ENCODE assay signal across 13 cellular contexts in the genomic region with DNA sequence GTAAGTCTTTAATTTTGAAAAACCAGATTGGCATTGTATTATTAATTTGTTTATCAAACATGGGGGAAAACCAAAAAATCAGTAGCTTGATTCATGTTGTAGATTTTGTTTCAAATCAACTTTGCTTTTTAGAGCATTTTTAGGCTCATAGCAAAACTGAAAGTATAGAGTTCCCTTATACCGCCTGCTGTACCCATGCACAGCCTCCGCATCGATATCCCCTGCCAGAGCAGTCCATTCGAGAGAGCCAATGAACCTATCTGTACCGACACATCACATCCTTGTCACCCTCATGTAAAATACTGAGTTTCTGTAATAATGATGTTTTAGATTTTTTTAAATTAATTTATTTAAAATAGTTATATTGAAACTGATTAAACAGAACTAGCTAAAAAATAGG. TPM values are rescaled to one million over a fixed set of nuclear protein-coding genes. Genes with fewer than 3 reads are reported as not detected.
DNase-seq lines count a peak whose midpoint lies in the region; ATAC-seq and TF ChIP-seq lines count a peak whose summit lies in the region.
"Had no signal": no experiment of that assay in that cellular context is flagged by ENCODE, and none has a peak within 500 bp of the region (broad histone marks: within the 10 kb centered on the region; RNA-seq: fewer than 3 reads in every experiment).

No MANE protein-coding gene starts in this region.

- H3K4me3 ChIP-seq in naive thymus-derived CD4-positive, alpha-beta T cell (ENCODE audit: low read length), result no peak overlapping the region
- H3K4me3 ChIP-seq in effector memory CD4-positive, alpha-beta T cell (ENCODE audit: insufficient read depth, low read depth, low read length, poor library complexity, severe bottlenecking), result no peak overlapping the region
- H3K4me3 ChIP-seq: lower lobe of right lung had no signal

- H3K4me1 Mint-ChIP-seq in naive thymus-derived CD4-positive, alpha-beta T cell, result peaks cover 0 to 5% (median 0%) of the 10 kb centered on the region in 7 donors

- CTCF ChIA-PET in naive thymus-derived CD4-positive, alpha-beta T cell (lab: Charles Lee), result no interaction called here
- CTCF ChIA-PET in HEK293T (lab: Yijun Ruan, JAX), result interaction anchor here (1.6 kb wide), 1 partner anchor 58 kb away, joined by 5 read pairs; no protein-coding TSS in a partner anchor

- POLR2A ChIA-PET in naive thymus-derived CD4-positive, alpha-beta T cell (lab: Charles Lee), result no interaction called here
- POLR2A ChIA-PET in HEK293T (lab: Yijun Ruan, JAX), result interaction anchor here (1.0 kb wide), 1 partner anchor 189 kb away, joined by 3 read pairs; no protein-coding TSS in a partner anchor

- H3K9me3 Mint-ChIP-seq in naive thymus-derived CD4-positive, alpha-beta T cell, result no peaks in the 10 kb centered on the region

- no peaks in the 10 kb centered on the region for H3K27me3 ChIP-seq in naive thymus-derived CD4-positive, alpha-beta T cell (ENCODE audit: control insufficient read depth in 2 of 2, insufficient read depth in 2 of 2, low read length in 2 of 2)
- H3K27me3 ChIP-seq in effector memory CD4-positive, alpha-beta T cell (replicated peaks; ENCODE audit: control insufficient read depth, insufficient read depth, low read length, poor library complexity, severe bottlenecking), result no peaks in the 10 kb centered on the region

- no peaks in the 10 kb centered on the region for H3K9me3 ChIP-seq in naive thymus-derived CD4-positive, alpha-beta T cell (ENCODE audit: control insufficient read depth in 2 of 3, low read length in 3 of 3)
- no peaks in the 10 kb centered on the region for H3K9me3 ChIP-seq in effector memory CD4-positive, alpha-beta T cell (ENCODE audit: control insufficient read depth, low read length)
- H3K9me3 ChIP-seq: lower lobe of right lung had no signal

- DNase-seq in naive thymus-derived CD4-positive, alpha-beta T cell, result no peak
- no peak for DNase-seq in effector memory CD4-positive, alpha-beta T cell
- no peak for DNase-seq in HEK293T (ENCODE audit: extremely low spot score)
- DNase-seq in DMS53 treated with DMSO at 0.1 percent for 48 hours (lab: John Stamatoyannopoulos, UW; ENCODE audit: unreplicated experiment), result no peak
- DNase-seq: DMS53, head of caudate nucleus, lower lobe of right lung, NCI-H2029 treated with DMSO at 0.1 percent for 48 hours, RPMI8226 had no signal

- no peaks in the 10 kb centered on the region for H3K4me1 ChIP-seq in naive thymus-derived CD4-positive, alpha-beta T cell (ENCODE audit: control insufficient read depth in 2 of 2, insufficient read depth in 2 of 2, low read length in 2 of 2)
- H3K4me1 ChIP-seq in effector memory CD4-positive, alpha-beta T cell (ENCODE audit: control insufficient read depth, insufficient read depth, low read length, poor library complexity, severe bottlenecking), result no peaks in the 10 kb centered on the region
- H3K4me1 ChIP-seq: lower lobe of right lung had no signal

- H3K27ac ChIP-seq in naive thymus-derived CD4-positive, alpha-beta T cell (ENCODE audit: low read depth, low read length), result no peak overlapping the region
- H3K27ac ChIP-seq in effector memory CD4-positive, alpha-beta T cell (ENCODE audit: insufficient read depth, low read length, poor library complexity, severe bottlenecking), result no peak overlapping the region

- ATAC-seq in GM18909 (IDR thresholded peaks at IDR 0.05; ENCODE audit: poor library complexity, unreplicated experiment) (peak; percentile 86), GM21825 (IDR thresholded peaks at IDR 0.05; ENCODE audit: unreplicated experiment) (peak; percentile 79), HG03469 (IDR thresholded peaks at IDR 0.05; ENCODE audit: unreplicated experiment) (peak; percentile 57)
- ATAC-seq in naive thymus-derived CD4-positive, alpha-beta T cell, result peak; percentile 60

- intact Hi-C loops in naive thymus-derived CD4-positive, alpha-beta T cell (cut with micrococcal nuclease), result no loop called here

- H3K4me3 Mint-ChIP-seq in naive thymus-derived CD4-positive, alpha-beta T cell, result no peak overlapping the region

- no peaks in the 10 kb centered on the region for H3K27me3 Mint-ChIP-seq in naive thymus-derived CD4-positive, alpha-beta T cell
- H3K27me3 Mint-ChIP-seq: progenitor cell of endocrine pancreas had no signal

- peaks cover 12 to 64% (median 33%) of the 10 kb centered on the region in 5 donors for H3K36me3 Mint-ChIP-seq in naive thymus-derived CD4-positive, alpha-beta T cell

- peaks cover 0 to 64% (median 29%) of the 10 kb centered on the region in 3 experiments for H3K36me3 ChIP-seq in naive thymus-derived CD4-positive, alpha-beta T cell (ENCODE audit: control insufficient read depth in 2 of 3, insufficient read depth in 3 of 3, low read length in 3 of 3)
- H3K36me3 ChIP-seq in effector memory CD4-positive, alpha-beta T cell (ENCODE audit: control insufficient read depth, insufficient read depth, low read length), result peaks cover 56% of the 10 kb centered on the region

- peak overlapping the region in 1 of 9 donors; percentile 26 for H3K27ac Mint-ChIP-seq in naive thymus-derived CD4-positive, alpha-beta T cell
- H3K27ac Mint-ChIP-seq: progenitor cell of endocrine pancreas had no signal

TF ChIP-seq in HEK293T, 16 proteins besides CTCF, POLR2A, EP300 and RAD21:
- TF ChIP-seq CTBP1 (IDR thresholded peaks at IDR 0.05; ENCODE audit: borderline replicate concordance) (no peak), NFRKB (IDR thresholded peaks at IDR 0.05) (no peak), FOXK2 (IDR thresholded peaks at IDR 0.05) (no peak), TARDBP (IDR thresholded peaks at IDR 0.05) (no peak), FOXA1 (IDR thresholded peaks at IDR 0.05) (no peak), LEF1 (IDR thresholded peaks at IDR 0.05; ENCODE audit: borderline replicate concordance) (no peak), SP1 (IDR thresholded peaks at IDR 0.05) (no peak), ELF4 (IDR thresholded peaks at IDR 0.05) (no peak), SUZ12 (IDR thresholded peaks at IDR 0.05) (no peak), ARNT (IDR thresholded peaks at IDR 0.05) (no peak), FOXM1 (IDR thresholded peaks at IDR 0.05; ENCODE audit: borderline replicate concordance) (no peak)

RNA-seq across cellular contexts. Expression of a gene that starts 16.2 kb away (rescaled TPM):
- 1 to 10 TPM in 4 of 5 experiments, under 1 TPM in 1; 0.39 to 3.4 (median 2.7) TPM for total RNA-seq in naive thymus-derived CD4-positive, alpha-beta T cell
- polyA plus RNA-seq in naive thymus-derived CD4-positive, alpha-beta T cell, result 1 to 10 TPM in 1 of 2 donors, under 1 TPM in 1; 0.11 to 1.0 TPM
